1 cellular context compared by ENCODE assay signal in the genomic region with DNA sequence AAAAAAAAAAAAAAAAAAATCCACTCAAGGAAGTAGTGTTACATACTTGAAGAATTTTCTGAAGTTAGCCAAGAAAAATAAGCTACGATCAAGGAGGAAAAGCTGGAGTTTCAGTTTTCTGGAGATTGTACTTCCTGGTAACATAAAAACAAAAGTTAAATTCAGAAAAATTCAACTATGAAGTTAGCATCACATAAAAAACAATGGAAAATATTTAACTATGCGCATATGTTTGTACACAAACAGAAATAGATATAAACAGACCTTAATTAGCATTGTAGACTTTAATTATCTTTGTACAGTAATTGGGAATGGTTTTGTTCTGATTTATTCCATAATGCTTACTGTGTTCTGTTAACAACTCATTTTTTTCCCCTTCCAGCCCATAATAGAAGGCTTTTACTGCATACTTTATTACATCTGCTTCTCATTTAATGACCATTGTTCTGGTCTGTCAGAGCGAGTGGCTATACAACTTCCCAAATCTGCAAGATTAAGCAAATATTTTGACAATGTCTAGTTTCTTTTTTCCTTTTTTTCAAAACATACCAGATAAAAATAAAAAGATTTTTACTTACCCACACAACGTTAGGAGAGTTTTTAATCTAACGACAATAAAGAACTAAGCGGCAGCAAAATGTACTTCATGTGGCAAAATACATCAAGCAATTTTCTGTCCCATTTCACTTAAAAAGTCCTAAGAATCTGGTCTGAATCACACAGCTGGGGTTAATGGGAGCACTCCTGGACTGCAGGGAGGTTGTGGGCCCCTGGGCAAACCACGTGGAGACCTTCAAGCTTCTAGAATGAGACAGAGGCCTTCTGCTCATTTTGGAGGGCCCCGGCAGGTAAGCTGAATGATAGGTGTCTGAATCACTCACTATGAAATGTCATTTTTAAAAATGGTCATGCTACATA.
TF ChIP-seq lines count a peak whose summit lies in the region.

No MANE protein-coding gene starts in this region.

TF ChIP-seq in GM23338, 12 proteins besides CTCF, POLR2A, EP300 and RAD21 (continued from another document):
- TF ChIP-seq REST (IDR thresholded peaks at IDR 0.05; ENCODE audit: unreplicated experiment), result no peak
- TF ChIP-seq EZH2phosphoT487 (IDR thresholded peaks at IDR 0.05; ENCODE audit: unreplicated experiment), result no peak
- no peak for TF ChIP-seq ZNF331 (CRISPR knock-in tag; IDR thresholded peaks at IDR 0.05; ENCODE audit: low read depth)
- no peak for TF ChIP-seq CREB1 (CRISPR knock-in tag; IDR thresholded peaks at IDR 0.05; ENCODE audit: low read depth)
- no peak for TF ChIP-seq ETS1 (IDR thresholded peaks at IDR 0.05)
- no peak for TF ChIP-seq POLR2AphosphoS5 (IDR thresholded peaks at IDR 0.05; ENCODE audit: low read depth)
- TF ChIP-seq STAT1 (IDR thresholded peaks at IDR 0.05; ENCODE audit: unreplicated experiment), result no peak
- no peak for TF ChIP-seq EZH2 (IDR thresholded peaks at IDR 0.05; ENCODE audit: low read depth, unreplicated experiment)
- no peak for TF ChIP-seq ZNF114 (CRISPR knock-in tag; IDR thresholded peaks at IDR 0.05)
- TF ChIP-seq NANOG (IDR thresholded peaks at IDR 0.05; ENCODE audit: borderline replicate concordance), result no peak
